In the genomic region with DNA sequence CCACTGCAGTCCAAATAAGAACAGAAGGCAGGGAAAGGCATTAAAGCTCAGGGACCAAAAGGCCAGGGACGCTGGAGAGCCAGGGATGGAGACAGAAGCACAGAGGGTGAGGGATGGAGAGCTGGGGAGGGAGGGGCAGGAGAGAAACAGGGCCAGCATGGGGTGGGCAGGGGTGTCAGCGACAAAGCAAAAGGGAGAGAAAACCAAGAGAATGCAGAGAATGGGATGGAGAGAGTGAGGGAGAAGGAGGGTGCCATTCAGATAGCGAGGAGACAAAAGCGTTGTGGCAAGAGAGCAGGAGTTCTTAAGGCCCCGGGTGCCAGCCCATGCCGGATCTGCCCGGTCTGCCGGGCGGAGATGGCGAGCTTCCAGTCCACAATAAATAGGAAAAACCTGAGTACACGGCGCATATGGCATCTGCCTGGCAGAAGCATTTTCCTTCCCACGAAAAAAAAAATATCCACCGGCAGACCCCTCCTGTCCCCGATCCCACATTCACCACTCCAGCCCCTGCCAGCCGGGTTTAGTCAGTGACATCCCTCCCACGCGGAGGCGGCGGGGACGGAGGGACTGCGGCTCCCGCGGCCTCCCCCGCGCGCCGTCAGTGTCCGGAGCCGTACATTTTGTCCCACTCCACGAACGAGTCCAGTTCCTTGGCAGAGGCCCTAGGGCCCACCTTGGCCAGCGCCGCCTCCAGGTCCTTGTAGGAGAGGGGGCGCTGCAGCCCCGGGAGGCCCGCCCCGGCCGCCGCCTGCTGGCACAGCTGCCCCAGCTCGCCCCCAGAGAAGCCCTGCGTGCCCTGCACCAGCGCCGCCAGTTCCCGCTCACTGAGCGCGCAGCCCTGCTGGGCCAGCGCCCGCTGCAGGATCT, we compare ENCODE assay signal across 8 cellular contexts. TPM values are rescaled to one million over a fixed set of nuclear protein-coding genes. Genes with fewer than 3 reads are reported as not detected.
DNase-seq lines count a peak whose midpoint lies in the region; ATAC-seq, FAIRE-seq and TF ChIP-seq lines count a peak whose summit lies in the region.

No MANE protein-coding gene starts in this region.

- H3K14ac ChIP-seq in IMR-90 (replicated peaks; ENCODE audit: low read depth, low read length) = no peak overlapping the region

- no TSS peak for BruUV-seq in IMR-90 (replicated peaks; lab: Mats Ljungman, UMichigan)

- H4K5ac ChIP-seq in IMR-90 (ENCODE audit: low read depth, low read length) = no peak overlapping the region

- TF ChIP-seq CTCF in BE2C (IDR thresholded peaks at IDR 0.05; ENCODE audit: low read depth, low read length) (peak; percentile 6; the same call in 1 of the 2 replicates), IMR-90 (conservative IDR thresholded peaks at IDR 0.05; ENCODE audit: low read depth, low read length) (no peak), activated B cell treated with CpG ODN at 0.5 μM for 24 hours (IDR thresholded peaks at IDR 0.05) (no peak)

- H2AK5ac ChIP-seq in IMR-90 (ENCODE audit: low read depth, low read length) = peak overlapping the region; percentile 4

- no peaks in the 10 kb centered on the region; the same call in 1 of the 2 replicates for H3K9me1 ChIP-seq in IMR-90 (ENCODE audit: insufficient read depth, low read length)

- in situ Hi-C loops in IMR-90 (cut with MboI; ENCODE audit: low sequenced_read_pairs) = loop anchor here (5.0 kb wide), 1 partner anchor 398 kb away; a partner anchor contains a TSS

- peak overlapping the region; percentile 37 for H3K4ac ChIP-seq in IMR-90 (ENCODE audit: low read depth, low read length)

- peak overlapping the region; percentile 70 for H2AK9ac ChIP-seq in IMR-90 (replicated peaks; ENCODE audit: low read depth, low read length, poor library complexity)

- no peak overlapping the region for H3K9ac ChIP-seq in IMR-90 (ENCODE audit: low read depth, low read length)

- POLR2A ChIA-PET in IMR-90 (lab: Charles Lee; ENCODE audit: unreplicated experiment) = no interaction called here
- POLR2A ChIA-PET in activated B cell treated with CpG ODN at 0.5 μM for 24 hours (lab: Charles Lee) = interaction anchor here (0.8 to 1.3 kb wide), 3 partner anchors 10 to 186 kb away, joined by 3 to 4 read pairs (median 4); a partner anchor contains a TSS

- H3K4me2 ChIP-seq in IMR-90 (ENCODE audit: low read depth, low read length) = peak overlapping the region; percentile 1

- TF ChIP-seq POLR2A in IMR-90 (IDR thresholded peaks at IDR 0.05; ENCODE audit: low read depth, low read length) = no peak
- TF ChIP-seq POLR2A in erythroblast (IDR thresholded peaks at IDR 0.05; ENCODE audit: low read length) = no peak

- H3K27me3 ChIP-seq in BE2C = no peaks in the 10 kb centered on the region
- H3K27me3 ChIP-seq in IMR-90 (ENCODE audit: control insufficient read depth, insufficient read depth, low read length) = no peaks in the 10 kb centered on the region; the same call in 1 of the 2 replicates
- H3K27me3 ChIP-seq in small intestine (ENCODE audit: control insufficient read depth in 2 of 2, insufficient read depth in 2 of 2, low read length in 2 of 2) = no peaks in the 10 kb centered on the region

- H3K18ac ChIP-seq in IMR-90 (ENCODE audit: low read depth, low read length) = no peak overlapping the region

- intact Hi-C loops in IMR-90 (cut with micrococcal nuclease) (loop anchor here (5.0 kb wide), 1 partner anchor 162 kb away; no protein-coding TSS in a partner anchor), activated B cell treated with CpG ODN at 0.5 μM for 24 hours (cut with micrococcal nuclease) (loop anchor here (2.0 to 10.0 kb wide), 3 partner anchors 161 to 297 kb away; a partner anchor contains a TSS), left cardiac atrium (cut with DNase I) (loop anchor here (5.0 to 10.0 kb wide), 2 partner anchors 395 to 398 kb away; a partner anchor contains a TSS)

- no peak overlapping the region; the same call in 1 of the 2 replicates for H2BK20ac ChIP-seq in IMR-90 (ENCODE audit: low read depth, low read length)

- CTCF ChIA-PET in IMR-90 (lab: Yijun Ruan, JAX) (interaction anchor here (1.1 kb wide), 1 partner anchor 141 kb away, joined by 4 read pairs; no protein-coding TSS in a partner anchor), activated B cell treated with CpG ODN at 0.5 μM for 24 hours (lab: Charles Lee) (interaction anchor here (1.0 to 1.3 kb wide), 2 partner anchors 13 to 155 kb away, joined by 3 to 5 read pairs; no protein-coding TSS in a partner anchor)

- H3K4me3 ChIP-seq in BE2C (ENCODE audit: low read depth, low read length) (peak overlapping the region; percentile 62), IMR-90 (ENCODE audit: insufficient read depth, low read depth, low read length) (peak overlapping the region; percentile 68), small intestine (ENCODE audit: low read depth in 1 of 2, low read length in 2 of 2) (peak overlapping the region; percentile 41 to 45)

- TF ChIP-seq RAD21 in IMR-90 (IDR thresholded peaks at IDR 0.05; ENCODE audit: low read length) = no peak

- no peaks in the 10 kb centered on the region for H4K20me1 ChIP-seq in IMR-90 (ENCODE audit: insufficient read depth, low read length)

- peaks cover 35% of the 10 kb centered on the region for H3K27me3 Mint-ChIP-seq in activated B cell treated with CpG ODN at 0.5 μM for 24 hours

- peak overlapping the region; percentile 93 for H2AFZ ChIP-seq in IMR-90 (replicated peaks; ENCODE audit: low read length, poor library complexity)

- no peak overlapping the region for H3K27ac ChIP-seq in IMR-90 (ENCODE audit: insufficient read depth, low read length)
- no peak overlapping the region for H3K27ac ChIP-seq in small intestine (ENCODE audit: low read depth in 1 of 2, low read length in 1 of 2)

- H2BK15ac ChIP-seq in IMR-90 (ENCODE audit: low read depth, low read length) = no peak overlapping the region

- H4K91ac ChIP-seq in IMR-90 (ENCODE audit: insufficient read depth, low read depth, low read length) = no peak overlapping the region; the same call in 1 of the 2 replicates

- no peaks in the 10 kb centered on the region for H3K9me3 Mint-ChIP-seq in activated B cell treated with CpG ODN at 0.5 μM for 24 hours

- H3K36me3 ChIP-seq in BE2C = no peaks in the 10 kb centered on the region
- H3K36me3 ChIP-seq in IMR-90 (ENCODE audit: control insufficient read depth, insufficient read depth, low read length) = no peaks in the 10 kb centered on the region
- H3K36me3 ChIP-seq in small intestine (ENCODE audit: control insufficient read depth in 2 of 2, insufficient read depth in 2 of 2, low read length in 2 of 2) = no peaks in the 10 kb centered on the region

- peak overlapping the region; percentile 67 for H2BK120ac ChIP-seq in IMR-90 (ENCODE audit: low read depth, low read length)

- no peaks in the 10 kb centered on the region; the same call in 1 of the 2 replicates for H3K4me1 ChIP-seq in BE2C
- peaks cover 9% of the 10 kb centered on the region; the same call in 1 of the 2 replicates for H3K4me1 ChIP-seq in IMR-90 (ENCODE audit: control insufficient read depth, insufficient read depth, low read length)
- H3K4me1 ChIP-seq in small intestine (ENCODE audit: control insufficient read depth in 2 of 2, insufficient read depth in 1 of 2, low read depth in 1 of 2, low read length in 1 of 2) = no peaks in the 10 kb centered on the region

- H4K8ac ChIP-seq in IMR-90 (ENCODE audit: low read depth in 2 of 2, low read length in 2 of 2) = no peak overlapping the region

- H3K56ac ChIP-seq in IMR-90 (ENCODE audit: extremely low read depth, insufficient read depth, low read length) = no peak overlapping the region

- H3K79me1 ChIP-seq in IMR-90 (ENCODE audit: low read depth in 1 of 2, low read length in 2 of 2) = 0 out of 4 replicates have a peak, but pooled peaks cover 0 to 2% of the 10 kb centered on the region in 2 experiments

- H3K36me3 Mint-ChIP-seq in activated B cell treated with CpG ODN at 0.5 μM for 24 hours (ENCODE audit: low read depth) = no peaks in the 10 kb centered on the region

- H2BK5ac ChIP-seq in IMR-90 (ENCODE audit: low read depth, low read length, poor library complexity, severe bottlenecking) = no peak overlapping the region

- dilution Hi-C loops in IMR-90 (cut with HindIII; ENCODE audit: low sequenced_read_pairs, unreplicated experiment) = no loop called here

- DNase-seq in BE2C (no peak), IMR-90 (no peak), activated B cell treated with CpG ODN at 0.5 μM for 24 hours (no peak), left cardiac atrium (no peak), small intestine (no peak), RKO (ENCODE audit: low spot score) (no peak), erythroblast (lab: John Stamatoyannopoulos, UW) (no peak)

- FAIRE-seq in small intestine (lab: Jason Lieb, UNC) = no peak

- ATAC-seq in IMR-90 (ENCODE audit: low read depth) = no peak
- peak; percentile 59 for ATAC-seq in activated B cell treated with CpG ODN at 0.5 μM for 24 hours (ENCODE audit: low read depth)
- peak; percentile 49 to 53 for ATAC-seq in left cardiac atrium
- no peak for ATAC-seq in HG03280 (IDR thresholded peaks at IDR 0.05; ENCODE audit: unreplicated experiment)

- H3K9me3 ChIP-seq in BE2C (no peaks in the 10 kb centered on the region), IMR-90 (ENCODE audit: control insufficient read depth, insufficient read depth, low read length) (no peaks in the 10 kb centered on the region), small intestine (ENCODE audit: control insufficient read depth, low read depth) (no peaks in the 10 kb centered on the region)

- H3K4me1 Mint-ChIP-seq in activated B cell treated with CpG ODN at 0.5 μM for 24 hours = peaks cover 8% of the 10 kb centered on the region

- H3K27ac Mint-ChIP-seq in activated B cell treated with CpG ODN at 0.5 μM for 24 hours = no peak overlapping the region

- peak overlapping the region; percentile 28 for H3K4me3 Mint-ChIP-seq in activated B cell treated with CpG ODN at 0.5 μM for 24 hours

- 46% methylated on average over 11 of the region's 49 CpGs; no CpG with 5 or more reads in 1 of the 2 experiments for WGBS in IMR-90 (ENCODE audit: extremely low coverage in 2 of 2, insufficient read length in 1 of 2), 2 experiments
- 52 to 58% (median 55%) methylated on average over 42 to 49 of the region's 49 CpGs for WGBS in small intestine, 3 donors

- H3K23ac ChIP-seq in IMR-90 (ENCODE audit: low read depth, low read length) = peak overlapping the region; percentile 51; the same call in 1 of the 2 replicates

TF ChIP-seq in IMR-90, 13 proteins besides CTCF, POLR2A, EP300 and RAD21 (continues in another document):
- TF ChIP-seq SMC3 (IDR thresholded peaks at IDR 0.05; ENCODE audit: low read depth, low read length) (no peak), BHLHE40 (IDR thresholded peaks at IDR 0.05; ENCODE audit: low read depth, low read length) (no peak)

RNA-seq across cellular contexts. Expression of a gene that starts 28.4 kb away (rescaled TPM):
- 0.94 TPM for polyA plus RNA-seq in BE2C (2012; ENCODE audit: insufficient read depth, insufficient read length, low read depth)
- total RNA-seq in IMR-90 (2012; rRNA removed) = under 0.01 TPM in 2 replicates
- polyA plus RNA-seq in IMR-90 (2012; rRNA removed) = 0.09 and 0.12 TPM in 2 replicates
- polyA plus RNA-seq in IMR-90 (2012; cell fraction: cytosol; rRNA removed) = 0.02 and 0.04 TPM in 2 replicates
- 0.61 and 0.62 TPM in 2 replicates for polyA plus RNA-seq in IMR-90 (2012; cell fraction: nucleus; rRNA removed; ENCODE audit: low replicate concordance)
- 0.39 and 0.69 TPM in 2 replicates for total RNA-seq in activated B cell treated with CpG ODN at 0.5 μM for 24 hours
- total RNA-seq in left cardiac atrium = under 1 TPM; 0.39 to 0.47 TPM
- polyA plus RNA-seq in small intestine = under 1 TPM in 1 of 3 donors, not detected in 2; 0.39 TPM

Comparison
In these comparisons a context has a peak if more than half of its experiments do, and no peak if none do; other contexts are left out.
1. ATAC-seq: peak in activated B cell treated with CpG ODN at 0.5 μM for 24 hours (single experiment) and left cardiac atrium (2 of 2); none in IMR-90 (single experiment) and HG03280 (single experiment).
2. Peak in every context shown above with its lines, with median percentiles within 50 percentile points of each other: H3K4me3 ChIP-seq.